Comparison of ENCODE assay signal across 26 cellular contexts in genomic region chr6:136930528-136930927, GRCh38. TPM values are rescaled to one million over a fixed set of nuclear protein-coding genes. Genes with fewer than 3 reads are reported as not detected.
"Had no signal": no experiment of that assay in that cellular context is flagged by ENCODE, and none has a peak within 500 bp of the region (broad histone marks: within the 10 kb centered on the region; RNA-seq: fewer than 3 reads in every experiment).

No MANE protein-coding gene starts in this region.

- H3K9ac ChIP-seq: SK-N-SH had no signal

- ATAC-seq: T-cell had no signal

- H3K4me3 ChIP-seq: PC-9, Peyer's patch had no signal

- H3K27me3 ChIP-seq: Peyer's patch had no signal

- DNase-seq: Karpas-422, KG1, MM.1S, NCI-H1092 treated with DMSO at 0.1 percent for 48 hours, NCI-H1436, NCI-H187, NCI-H2029, NCI-H2081 treated with DMSO at 0.1 percent for 48 hours, NCI-H2171, NCI-H226, NCI-H446, NCI-H510A, NCI-H524 treated with DMSO at 0.1 percent for 48 hours, NCI-H69, NCI-H774, OCI-M1, PC-9, Peyer's patch, Right ventricle myocardium superior, RPMI8226, SIG-M5, SK-N-SH, SW 1271, T-cell had no signal

- H3K4me1 ChIP-seq: Peyer's patch had no signal

- H2AFZ ChIP-seq: PC-9 had no signal

- H3K4me2 ChIP-seq: PC-9, SK-N-SH had no signal

- H3K36me3 ChIP-seq: Peyer's patch had no signal

- H3K27ac ChIP-seq: PC-9, Peyer's patch had no signal

- H3K9me3 ChIP-seq: Peyer's patch, SK-N-SH had no signal

RNA-seq across cellular contexts. Expression of gene SLC35D3, which starts 8.4 kb away (rescaled TPM):
- total RNA-seq: M059J, PC-9, Right ventricle myocardium superior, SK-MEL-5, T-cell had no signal
